14 cellular contexts compared by ENCODE assay signal in genomic region chrX:79079477-79079876, GRCh38.
A peak's percentile ranks its signal among the peaks of the same experiment; 100 is the strongest.
DNase-seq lines count a peak whose midpoint lies in the region; ATAC-seq, FAIRE-seq and TF ChIP-seq lines count a peak whose summit lies in the region.
"Had no signal": no experiment of that assay in that cellular context is flagged by ENCODE, and none has a peak within 500 bp of the region (broad histone marks: within the 10 kb centered on the region; RNA-seq: fewer than 3 reads in every experiment).

No MANE protein-coding gene starts in this region.

- peaks cover 5% of the 10 kb centered on the region for H3K4me1 ChIP-seq in CD4-positive, CD25-positive, alpha-beta regulatory T cell (ENCODE audit: control insufficient read depth, insufficient read depth, low read length, poor library complexity, severe bottlenecking)
- H3K4me1 ChIP-seq in kidney (ENCODE audit: control insufficient read depth in 1 of 2, insufficient read depth in 1 of 2, low read depth in 1 of 2, low read length in 2 of 2) = no peaks in the 10 kb centered on the region
- H3K4me1 ChIP-seq: Caco-2 had no signal

- ATAC-seq in CD4-positive, CD25-positive, alpha-beta regulatory T cell (ENCODE audit: low read depth in 2 of 2) = no peak
- ATAC-seq in central memory CD8-positive, alpha-beta T cell (replicated peaks; ENCODE audit: extremely low read depth, poor library complexity, severe bottlenecking) = no peak
- ATAC-seq in natural killer cell treated with Interleukin-12 subunit alpha and Interleukin-12 subunit beta and Interleukin-15 and Interleukin-18, amount 100 ng/mL, for 72 hours = no peak
- ATAC-seq in stimulated activated naive B cell treated with anti-CD40 and anti-IgM and Interleukin-4, amounts not matched to agents 10 μg/mL and 1 μg/mL and 100 μg/mL, for 72 hours (replicated peaks) = no peak

- no peaks in the 10 kb centered on the region for H3K27me3 Mint-ChIP-seq in CD4-positive, CD25-positive, alpha-beta regulatory T cell
- H3K27me3 Mint-ChIP-seq in central memory CD8-positive, alpha-beta T cell = no peaks in the 10 kb centered on the region
- peaks cover 0 to 3% of the 10 kb centered on the region in 2 donors for H3K27me3 Mint-ChIP-seq in natural killer cell treated with Interleukin-12 subunit alpha and Interleukin-12 subunit beta and Interleukin-15 and Interleukin-18, amount 100 ng/mL, for 72 hours
- no peaks in the 10 kb centered on the region for H3K27me3 Mint-ChIP-seq in activated CD4-positive, alpha-beta T cell treated with anti-CD3 and anti-CD28 coated beads, Interleukin-2, amount 10 ng/mL, durations not matched to agents 7 days and 5 days
- no peaks in the 10 kb centered on the region for H3K27me3 Mint-ChIP-seq in stimulated activated naive B cell treated with anti-CD40 and anti-IgM and Interleukin-4, amounts not matched to agents 10 μg/mL and 1 μg/mL and 100 μg/mL, for 72 hours
- H3K27me3 Mint-ChIP-seq: CD8-positive, alpha-beta memory T cell had no signal

- DNase-seq in CD4-positive, CD25-positive, alpha-beta regulatory T cell = no peak
- no peak for DNase-seq in central memory CD8-positive, alpha-beta T cell (ENCODE audit: low spot score in 2 of 2)
- no peak for DNase-seq in kidney
- DNase-seq in natural killer cell treated with Interleukin-12 subunit alpha and Interleukin-12 subunit beta and Interleukin-15 and Interleukin-18, amount 100 ng/mL, for 72 hours (ENCODE audit: low spot score) = no peak
- no peak for DNase-seq in activated CD4-positive, alpha-beta T cell treated with anti-CD3 and anti-CD28 coated beads, Interleukin-2, amount 10 ng/mL, durations not matched to agents 7 days and 5 days
- no peak for DNase-seq in stimulated activated naive B cell treated with anti-CD40 and anti-IgM and Interleukin-4, amounts not matched to agents 10 μg/mL and 1 μg/mL and 100 μg/mL, for 72 hours
- DNase-seq: Caco-2; CD8-positive, alpha-beta memory T cell; DND-41; GDM1; HCEC 1CT had no signal

- no peaks in the 10 kb centered on the region for H3K27me3 ChIP-seq in CD4-positive, CD25-positive, alpha-beta regulatory T cell (ENCODE audit: control insufficient read depth, insufficient read depth, low read length)

- peak overlapping the region; percentile 33 for H3K27ac ChIP-seq in CD4-positive, CD25-positive, alpha-beta regulatory T cell (ENCODE audit: insufficient read depth, low read length, poor library complexity, severe bottlenecking)
- H3K27ac ChIP-seq in kidney (ENCODE audit: low read depth in 2 of 2, low read length in 2 of 2) = no peak overlapping the region

- H3K27ac Mint-ChIP-seq in CD4-positive, CD25-positive, alpha-beta regulatory T cell = peak overlapping the region in 1 of 3 donors; percentile 27
- peak overlapping the region; percentile 19 for H3K27ac Mint-ChIP-seq in central memory CD8-positive, alpha-beta T cell (ENCODE audit: low read depth)
- no peak overlapping the region for H3K27ac Mint-ChIP-seq in natural killer cell treated with Interleukin-12 subunit alpha and Interleukin-12 subunit beta and Interleukin-15 and Interleukin-18, amount 100 ng/mL, for 72 hours
- H3K27ac Mint-ChIP-seq in activated CD4-positive, alpha-beta T cell treated with anti-CD3 and anti-CD28 coated beads, Interleukin-2, amount 10 ng/mL, durations not matched to agents 7 days and 5 days = no peak overlapping the region
- no peak overlapping the region for H3K27ac Mint-ChIP-seq in stimulated activated naive B cell treated with anti-CD40 and anti-IgM and Interleukin-4, amounts not matched to agents 10 μg/mL and 1 μg/mL and 100 μg/mL, for 72 hours
- H3K27ac Mint-ChIP-seq: CD14-positive monocyte had no signal

- TF ChIP-seq CTCF in kidney (IDR thresholded peaks at IDR 0.05; ENCODE audit: borderline replicate concordance, extremely low read depth, insufficient read depth) = no peak

- no peak overlapping the region for H3K4me3 Mint-ChIP-seq in CD4-positive, CD25-positive, alpha-beta regulatory T cell
- H3K4me3 Mint-ChIP-seq in central memory CD8-positive, alpha-beta T cell = no peak overlapping the region
- H3K4me3 Mint-ChIP-seq in natural killer cell treated with Interleukin-12 subunit alpha and Interleukin-12 subunit beta and Interleukin-15 and Interleukin-18, amount 100 ng/mL, for 72 hours = no peak overlapping the region
- no peak overlapping the region for H3K4me3 Mint-ChIP-seq in activated CD4-positive, alpha-beta T cell treated with anti-CD3 and anti-CD28 coated beads, Interleukin-2, amount 10 ng/mL, durations not matched to agents 7 days and 5 days
- no peak overlapping the region for H3K4me3 Mint-ChIP-seq in stimulated activated naive B cell treated with anti-CD40 and anti-IgM and Interleukin-4, amounts not matched to agents 10 μg/mL and 1 μg/mL and 100 μg/mL, for 72 hours
- H3K4me3 Mint-ChIP-seq: CD14-positive monocyte, IgD-negative memory B cell had no signal

- peaks cover 11 to 34% (median 19%) of the 10 kb centered on the region in 4 donors for H3K4me1 Mint-ChIP-seq in CD4-positive, CD25-positive, alpha-beta regulatory T cell
- peaks cover 14% of the 10 kb centered on the region for H3K4me1 Mint-ChIP-seq in central memory CD8-positive, alpha-beta T cell
- H3K4me1 Mint-ChIP-seq in natural killer cell treated with Interleukin-12 subunit alpha and Interleukin-12 subunit beta and Interleukin-15 and Interleukin-18, amount 100 ng/mL, for 72 hours (ENCODE audit: low read depth in 2 of 2) = peaks cover 5% of the 10 kb centered on the region in 2 donors
- H3K4me1 Mint-ChIP-seq in activated CD4-positive, alpha-beta T cell treated with anti-CD3 and anti-CD28 coated beads, Interleukin-2, amount 10 ng/mL, durations not matched to agents 7 days and 5 days = peaks cover 16% of the 10 kb centered on the region
- peaks cover 7 to 9% of the 10 kb centered on the region in 2 donors for H3K4me1 Mint-ChIP-seq in stimulated activated naive B cell treated with anti-CD40 and anti-IgM and Interleukin-4, amounts not matched to agents 10 μg/mL and 1 μg/mL and 100 μg/mL, for 72 hours

- FAIRE-seq in A204.1 (lab: Jason Lieb, UNC) (peak; percentile 3), kidney (lab: Jason Lieb, UNC) (peak; percentile 74)

- CTCF ChIA-PET in activated CD4-positive, alpha-beta T cell treated with anti-CD3 and anti-CD28 coated beads, Interleukin-2, amount 10 ng/mL, durations not matched to agents 7 days and 5 days (lab: Charles Lee) = interaction anchor here (0.7 to 1.4 kb wide), 3 partner anchors 9 to 15 kb away, joined by 3 to 4 read pairs (median 3); no protein-coding TSS in a partner anchor

- no peaks in the 10 kb centered on the region for H3K9me3 ChIP-seq in CD4-positive, CD25-positive, alpha-beta regulatory T cell (ENCODE audit: control insufficient read depth in 2 of 2, low read length in 2 of 2)
- H3K9me3 ChIP-seq in kidney (ENCODE audit: control insufficient read depth in 1 of 2, low read length in 2 of 2) = no peaks in the 10 kb centered on the region
- H3K9me3 ChIP-seq: Caco-2 had no signal

- H3K36me3 ChIP-seq in CD4-positive, CD25-positive, alpha-beta regulatory T cell (ENCODE audit: control insufficient read depth, insufficient read depth, low read length) = no peaks in the 10 kb centered on the region
- H3K36me3 ChIP-seq in kidney (ENCODE audit: control insufficient read depth in 1 of 2, insufficient read depth in 2 of 2, low read length in 2 of 2) = no peaks in the 10 kb centered on the region

- no peak overlapping the region for H3K9ac ChIP-seq in kidney (ENCODE audit: low read length in 2 of 2)

- intact Hi-C loops in kidney (cut with DNase I) = no loop called here

- H3K36me3 Mint-ChIP-seq in CD4-positive, CD25-positive, alpha-beta regulatory T cell = no peaks in the 10 kb centered on the region
- H3K36me3 Mint-ChIP-seq in central memory CD8-positive, alpha-beta T cell (ENCODE audit: insufficient read depth) = peaks cover 1% of the 10 kb centered on the region
- H3K36me3 Mint-ChIP-seq in natural killer cell treated with Interleukin-12 subunit alpha and Interleukin-12 subunit beta and Interleukin-15 and Interleukin-18, amount 100 ng/mL, for 72 hours = no peaks in the 10 kb centered on the region
- peaks cover 3% of the 10 kb centered on the region for H3K36me3 Mint-ChIP-seq in activated CD4-positive, alpha-beta T cell treated with anti-CD3 and anti-CD28 coated beads, Interleukin-2, amount 10 ng/mL, durations not matched to agents 7 days and 5 days (ENCODE audit: low read depth)
- H3K36me3 Mint-ChIP-seq in stimulated activated naive B cell treated with anti-CD40 and anti-IgM and Interleukin-4, amounts not matched to agents 10 μg/mL and 1 μg/mL and 100 μg/mL, for 72 hours = no peaks in the 10 kb centered on the region
- H3K36me3 Mint-ChIP-seq: CD14-positive monocyte; CD8-positive, alpha-beta memory T cell had no signal

- peak overlapping the region; percentile 37 for H3K4me3 ChIP-seq in CD4-positive, CD25-positive, alpha-beta regulatory T cell (ENCODE audit: low read depth, low read length)
- H3K4me3 ChIP-seq in kidney (ENCODE audit: low read length in 2 of 2) = no peak overlapping the region

- POLR2A ChIA-PET in activated CD4-positive, alpha-beta T cell treated with anti-CD3 and anti-CD28 coated beads, Interleukin-2, amount 10 ng/mL, durations not matched to agents 7 days and 5 days (lab: Charles Lee) = no interaction called here

- peaks cover 0 to 1% (median 0%) of the 10 kb centered on the region in 7 donors for H3K9me3 Mint-ChIP-seq in CD4-positive, CD25-positive, alpha-beta regulatory T cell
- no peaks in the 10 kb centered on the region for H3K9me3 Mint-ChIP-seq in central memory CD8-positive, alpha-beta T cell
- H3K9me3 Mint-ChIP-seq in natural killer cell treated with Interleukin-12 subunit alpha and Interleukin-12 subunit beta and Interleukin-15 and Interleukin-18, amount 100 ng/mL, for 72 hours = peaks cover under 1% of the 10 kb centered on the region
- H3K9me3 Mint-ChIP-seq in activated CD4-positive, alpha-beta T cell treated with anti-CD3 and anti-CD28 coated beads, Interleukin-2, amount 10 ng/mL, durations not matched to agents 7 days and 5 days = peaks cover 6% of the 10 kb centered on the region
- H3K9me3 Mint-ChIP-seq in stimulated activated naive B cell treated with anti-CD40 and anti-IgM and Interleukin-4, amounts not matched to agents 10 μg/mL and 1 μg/mL and 100 μg/mL, for 72 hours = peaks cover 0 to 1% of the 10 kb centered on the region in 2 donors
- H3K9me3 Mint-ChIP-seq: IgD-negative memory B cell had no signal
